Comparison of ENCODE assay signal across 1 cellular context in the genomic region with DNA sequence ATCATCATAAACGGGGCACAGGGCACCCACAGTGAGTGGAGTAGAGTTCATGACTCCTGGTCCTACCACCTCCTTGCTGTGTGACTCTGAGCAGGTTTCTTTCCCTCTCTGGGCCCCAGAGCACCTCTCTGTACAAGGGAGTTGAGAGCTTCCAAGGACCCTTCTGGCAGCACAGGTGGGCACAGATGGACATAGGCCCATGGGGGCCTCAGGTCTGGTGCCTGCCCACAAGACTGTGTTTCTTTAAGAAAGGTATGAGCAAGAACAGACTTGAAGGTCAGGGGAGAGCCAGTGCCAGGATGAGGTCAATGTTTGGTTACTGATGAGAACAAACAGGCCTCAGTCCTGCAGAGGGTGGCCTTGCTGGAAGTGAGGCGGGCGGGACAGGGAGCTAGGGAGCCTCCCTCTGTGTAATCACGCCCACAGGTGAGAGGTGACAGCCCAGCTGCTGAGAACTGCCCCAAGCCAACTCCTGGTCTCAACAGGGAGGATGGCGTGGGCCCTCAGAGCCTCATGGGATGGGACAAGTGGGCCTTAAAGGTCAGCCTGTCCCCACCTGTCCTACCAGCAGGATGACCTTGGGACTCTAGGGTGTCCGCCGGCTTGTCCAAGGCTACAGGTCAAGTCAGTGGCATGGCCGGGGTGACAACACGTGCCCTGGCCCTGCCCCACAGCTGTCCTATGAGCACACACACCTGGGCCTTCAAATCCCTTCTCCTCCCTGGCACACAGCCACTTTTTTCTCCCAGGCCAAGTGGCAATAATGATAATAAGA.
TF ChIP-seq lines count a peak whose summit lies in the region.

No MANE protein-coding gene starts in this region.

TF ChIP-seq in HepG2, 621 proteins besides CTCF, POLR2A, EP300 and RAD21 (continued from another document and continues in another):
- TF ChIP-seq, protein P1, sequence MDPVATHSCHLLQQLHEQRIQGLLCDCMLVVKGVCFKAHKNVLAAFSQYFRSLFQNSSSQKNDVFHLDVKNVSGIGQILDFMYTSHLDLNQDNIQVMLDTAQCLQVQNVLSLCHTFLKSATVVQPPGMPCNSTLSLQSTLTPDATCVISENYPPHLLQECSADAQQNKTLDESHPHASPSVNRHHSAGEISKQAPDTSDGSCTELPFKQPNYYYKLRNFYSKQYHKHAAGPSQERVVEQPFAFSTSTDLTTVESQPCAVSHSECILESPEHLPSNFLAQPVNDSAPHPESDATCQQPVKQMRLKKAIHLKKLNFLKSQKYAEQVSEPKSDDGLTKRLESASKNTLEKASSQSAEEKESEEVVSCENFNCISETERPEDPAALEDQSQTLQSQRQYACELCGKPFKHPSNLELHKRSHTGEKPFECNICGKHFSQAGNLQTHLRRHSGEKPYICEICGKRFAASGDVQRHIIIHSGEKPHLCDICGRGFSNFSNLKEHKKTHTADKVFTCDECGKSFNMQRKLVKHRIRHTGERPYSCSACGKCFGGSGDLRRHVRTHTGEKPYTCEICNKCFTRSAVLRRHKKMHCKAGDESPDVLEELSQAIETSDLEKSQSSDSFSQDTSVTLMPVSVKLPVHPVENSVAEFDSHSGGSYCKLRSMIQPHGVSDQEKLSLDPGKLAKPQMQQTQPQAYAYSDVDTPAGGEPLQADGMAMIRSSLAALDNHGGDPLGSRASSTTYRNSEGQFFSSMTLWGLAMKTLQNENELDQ (CRISPR knock-in tag; IDR thresholded peaks at IDR 0.05; ENCODE audit: borderline replicate concordance), result no peak
- TF ChIP-seq SMC3 (IDR thresholded peaks at IDR 0.05; ENCODE audit: low read length), result 0 out of 2 replicates have a peak, but pooled peaks have one; percentile 21
- TF ChIP-seq GATAD1 (CRISPR knock-in tag; IDR thresholded peaks at IDR 0.05), result 0 out of 2 replicates have a peak, but pooled peaks have one; percentile 26
- no peak for TF ChIP-seq ZNF160 (CRISPR knock-in tag; IDR thresholded peaks at IDR 0.05)
- TF ChIP-seq ZFY (CRISPR knock-in tag; IDR thresholded peaks at IDR 0.05), result peak; percentile 66
- TF ChIP-seq ZNF136 (CRISPR knock-in tag; IDR thresholded peaks at IDR 0.05; ENCODE audit: low read depth), result peak; percentile 35; the same call in 1 of the 2 replicates
- peak; percentile 66; the same call in 1 of the 2 replicates for TF ChIP-seq ZNF782 (CRISPR knock-in tag; IDR thresholded peaks at IDR 0.05; ENCODE audit: borderline replicate concordance)
- TF ChIP-seq, protein P2, sequence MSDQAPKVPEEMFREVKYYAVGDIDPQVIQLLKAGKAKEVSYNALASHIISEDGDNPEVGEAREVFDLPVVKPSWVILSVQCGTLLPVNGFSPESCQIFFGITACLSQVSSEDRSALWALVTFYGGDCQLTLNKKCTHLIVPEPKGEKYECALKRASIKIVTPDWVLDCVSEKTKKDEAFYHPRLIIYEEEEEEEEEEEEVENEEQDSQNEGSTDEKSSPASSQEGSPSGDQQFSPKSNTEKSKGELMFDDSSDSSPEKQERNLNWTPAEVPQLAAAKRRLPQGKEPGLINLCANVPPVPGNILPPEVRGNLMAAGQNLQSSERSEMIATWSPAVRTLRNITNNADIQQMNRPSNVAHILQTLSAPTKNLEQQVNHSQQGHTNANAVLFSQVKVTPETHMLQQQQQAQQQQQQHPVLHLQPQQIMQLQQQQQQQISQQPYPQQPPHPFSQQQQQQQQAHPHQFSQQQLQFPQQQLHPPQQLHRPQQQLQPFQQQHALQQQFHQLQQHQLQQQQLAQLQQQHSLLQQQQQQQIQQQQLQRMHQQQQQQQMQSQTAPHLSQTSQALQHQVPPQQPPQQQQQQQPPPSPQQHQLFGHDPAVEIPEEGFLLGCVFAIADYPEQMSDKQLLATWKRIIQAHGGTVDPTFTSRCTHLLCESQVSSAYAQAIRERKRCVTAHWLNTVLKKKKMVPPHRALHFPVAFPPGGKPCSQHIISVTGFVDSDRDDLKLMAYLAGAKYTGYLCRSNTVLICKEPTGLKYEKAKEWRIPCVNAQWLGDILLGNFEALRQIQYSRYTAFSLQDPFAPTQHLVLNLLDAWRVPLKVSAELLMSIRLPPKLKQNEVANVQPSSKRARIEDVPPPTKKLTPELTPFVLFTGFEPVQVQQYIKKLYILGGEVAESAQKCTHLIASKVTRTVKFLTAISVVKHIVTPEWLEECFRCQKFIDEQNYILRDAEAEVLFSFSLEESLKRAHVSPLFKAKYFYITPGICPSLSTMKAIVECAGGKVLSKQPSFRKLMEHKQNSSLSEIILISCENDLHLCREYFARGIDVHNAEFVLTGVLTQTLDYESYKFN (CRISPR knock-in tag; conservative IDR thresholded peaks at IDR 0.05), result peak; percentile 83
- peak; percentile 67; the same call in 1 of the 2 replicates for TF ChIP-seq RFXAP (CRISPR knock-in tag; IDR thresholded peaks at IDR 0.05; ENCODE audit: borderline replicate concordance)
- peak; percentile 79 for TF ChIP-seq RXRB (CRISPR knock-in tag; IDR thresholded peaks at IDR 0.05; ENCODE audit: borderline replicate concordance)
- peak; percentile 29; the same call in 1 of the 2 replicates for TF ChIP-seq ATF7-NPFF (CRISPR knock-in tag; IDR thresholded peaks at IDR 0.05; ENCODE audit: low read depth)
- peak; percentile 30 for TF ChIP-seq RBM39 (IDR thresholded peaks at IDR 0.05; ENCODE audit: low read depth, low read length, poor library complexity, severe bottlenecking)
- 0 out of 2 replicates have a peak, but pooled peaks have one; percentile 17 for TF ChIP-seq ZNF724P (CRISPR knock-in tag; IDR thresholded peaks at IDR 0.05; ENCODE audit: borderline replicate concordance)
- peak; percentile 87; the same call in 1 of the 2 replicates for TF ChIP-seq KLF12 (CRISPR knock-in tag; IDR thresholded peaks at IDR 0.05; ENCODE audit: borderline replicate concordance)
- 0 out of 2 replicates have a peak, but pooled peaks have one; percentile 76 for TF ChIP-seq NCOA1 (CRISPR knock-in tag; IDR thresholded peaks at IDR 0.05)
- no peak for TF ChIP-seq ZBTB7A (CRISPR knock-in tag; IDR thresholded peaks at IDR 0.05)
- TF ChIP-seq ZNF350 (CRISPR knock-in tag; IDR thresholded peaks at IDR 0.05; ENCODE audit: borderline replicate concordance, low read depth), result peak; percentile 61
- peak; percentile 85 for TF ChIP-seq HDAC1 (CRISPR knock-in tag; IDR thresholded peaks at IDR 0.05)
- peak; percentile 80 for TF ChIP-seq SALL1 (CRISPR knock-in tag; IDR thresholded peaks at IDR 0.05)
- no peak for TF ChIP-seq ZKSCAN5 (CRISPR knock-in tag; IDR thresholded peaks at IDR 0.05)
- TF ChIP-seq HOXD1 (CRISPR knock-in tag; IDR thresholded peaks at IDR 0.05), result 0 out of 2 replicates have a peak, but pooled peaks have one; percentile 64
- TF ChIP-seq ZNF704 (CRISPR knock-in tag; IDR thresholded peaks at IDR 0.05; ENCODE audit: borderline replicate concordance), result 0 out of 2 replicates have a peak, but pooled peaks have one; percentile 46
- TF ChIP-seq PPARG (CRISPR knock-in tag; conservative IDR thresholded peaks at IDR 0.05), result peak; percentile 92
- peak; percentile 60; the same call in 1 of the 2 replicates for TF ChIP-seq SPEN (CRISPR knock-in tag; IDR thresholded peaks at IDR 0.05; ENCODE audit: low read depth)
- TF ChIP-seq POGZ (CRISPR knock-in tag; IDR thresholded peaks at IDR 0.05), result peak; percentile 41; the same call in 1 of the 2 replicates
- 0 out of 2 replicates have a peak, but pooled peaks have one; percentile 31 for TF ChIP-seq ZNF546 (CRISPR knock-in tag; conservative IDR thresholded peaks at IDR 0.05)
- TF ChIP-seq SIX4 (CRISPR knock-in tag; IDR thresholded peaks at IDR 0.05), result no peak
- no peak for TF ChIP-seq ZNF276 (CRISPR knock-in tag; IDR thresholded peaks at IDR 0.05; ENCODE audit: low read depth)
- TF ChIP-seq NR2C2 (CRISPR knock-in tag; IDR thresholded peaks at IDR 0.05; ENCODE audit: borderline replicate concordance), result peak; percentile 89
- TF ChIP-seq MEIS1 (CRISPR knock-in tag; IDR thresholded peaks at IDR 0.05; ENCODE audit: borderline replicate concordance), result peak; percentile 83
- peak; percentile 37; the same call in 1 of the 2 replicates for TF ChIP-seq ZNF143 (CRISPR knock-in tag; IDR thresholded peaks at IDR 0.05)
- TF ChIP-seq SMAD1 (CRISPR knock-in tag; IDR thresholded peaks at IDR 0.05; ENCODE audit: borderline replicate concordance, low read depth), result 0 out of 2 replicates have a peak, but pooled peaks have one; percentile 78
- peak; percentile 70 for TF ChIP-seq ESRRA (CRISPR knock-in tag; IDR thresholded peaks at IDR 0.05; ENCODE audit: low read depth)
- peak; percentile 23; the same call in 1 of the 2 replicates for TF ChIP-seq KDM2A (CRISPR knock-in tag; IDR thresholded peaks at IDR 0.05; ENCODE audit: borderline replicate concordance, low read depth)
- TF ChIP-seq ZNF263 (CRISPR knock-in tag; IDR thresholded peaks at IDR 0.05), result peak; percentile 61; the same call in 1 of the 2 replicates
- peak; percentile 65; the same call in 1 of the 2 replicates for TF ChIP-seq TGIF2 (CRISPR knock-in tag; IDR thresholded peaks at IDR 0.05)
- TF ChIP-seq ZNF33A (CRISPR knock-in tag; IDR thresholded peaks at IDR 0.05; ENCODE audit: borderline replicate concordance), result no peak
- TF ChIP-seq, protein P3, sequence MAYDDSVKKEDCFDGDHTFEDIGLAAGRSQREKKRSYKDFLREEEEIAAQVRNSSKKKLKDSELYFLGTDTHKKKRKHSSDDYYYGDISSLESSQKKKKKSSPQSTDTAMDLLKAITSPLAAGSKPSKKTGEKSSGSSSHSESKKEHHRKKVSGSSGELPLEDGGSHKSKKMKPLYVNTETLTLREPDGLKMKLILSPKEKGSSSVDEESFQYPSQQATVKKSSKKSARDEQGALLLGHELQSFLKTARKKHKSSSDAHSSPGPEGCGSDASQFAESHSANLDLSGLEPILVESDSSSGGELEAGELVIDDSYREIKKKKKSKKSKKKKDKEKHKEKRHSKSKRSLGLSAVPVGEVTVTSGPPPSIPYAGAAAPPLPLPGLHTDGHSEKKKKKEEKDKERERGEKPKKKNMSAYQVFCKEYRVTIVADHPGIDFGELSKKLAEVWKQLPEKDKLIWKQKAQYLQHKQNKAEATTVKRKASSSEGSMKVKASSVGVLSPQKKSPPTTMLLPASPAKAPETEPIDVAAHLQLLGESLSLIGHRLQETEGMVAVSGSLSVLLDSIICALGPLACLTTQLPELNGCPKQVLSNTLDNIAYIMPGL (CRISPR knock-in tag; IDR thresholded peaks at IDR 0.05; ENCODE audit: borderline replicate concordance in 1 of 2, low read depth in 1 of 2), result 0 out of 4 replicates have a peak, but pooled peaks of 1 of the 2 experiments have one; percentile 32
- TF ChIP-seq STAG1 (CRISPR knock-in tag; IDR thresholded peaks at IDR 0.05), result 0 out of 2 replicates have a peak, but pooled peaks have one; percentile 8
- TF ChIP-seq, protein P4, sequence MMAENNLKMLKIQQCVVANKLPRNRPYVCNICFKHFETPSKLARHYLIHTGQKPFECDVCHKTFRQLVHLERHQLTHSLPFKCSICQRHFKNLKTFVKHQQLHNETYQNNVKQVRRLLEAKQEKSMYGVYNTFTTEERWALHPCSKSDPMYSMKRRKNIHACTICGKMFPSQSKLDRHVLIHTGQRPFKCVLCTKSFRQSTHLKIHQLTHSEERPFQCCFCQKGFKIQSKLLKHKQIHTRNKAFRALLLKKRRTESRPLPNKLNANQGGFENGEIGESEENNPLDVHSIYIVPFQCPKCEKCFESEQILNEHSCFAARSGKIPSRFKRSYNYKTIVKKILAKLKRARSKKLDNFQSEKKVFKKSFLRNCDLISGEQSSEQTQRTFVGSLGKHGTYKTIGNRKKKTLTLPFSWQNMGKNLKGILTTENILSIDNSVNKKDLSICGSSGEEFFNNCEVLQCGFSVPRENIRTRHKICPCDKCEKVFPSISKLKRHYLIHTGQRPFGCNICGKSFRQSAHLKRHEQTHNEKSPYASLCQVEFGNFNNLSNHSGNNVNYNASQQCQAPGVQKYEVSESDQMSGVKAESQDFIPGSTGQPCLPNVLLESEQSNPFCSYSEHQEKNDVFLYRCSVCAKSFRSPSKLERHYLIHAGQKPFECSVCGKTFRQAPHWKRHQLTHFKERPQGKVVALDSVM (CRISPR knock-in tag; IDR thresholded peaks at IDR 0.05), result peak; percentile 74
- TF ChIP-seq ZNF317 (CRISPR knock-in tag; IDR thresholded peaks at IDR 0.05), result 0 out of 2 replicates have a peak, but pooled peaks have one; percentile 30
